25 cellular contexts compared by ENCODE assay signal in the genomic region with DNA sequence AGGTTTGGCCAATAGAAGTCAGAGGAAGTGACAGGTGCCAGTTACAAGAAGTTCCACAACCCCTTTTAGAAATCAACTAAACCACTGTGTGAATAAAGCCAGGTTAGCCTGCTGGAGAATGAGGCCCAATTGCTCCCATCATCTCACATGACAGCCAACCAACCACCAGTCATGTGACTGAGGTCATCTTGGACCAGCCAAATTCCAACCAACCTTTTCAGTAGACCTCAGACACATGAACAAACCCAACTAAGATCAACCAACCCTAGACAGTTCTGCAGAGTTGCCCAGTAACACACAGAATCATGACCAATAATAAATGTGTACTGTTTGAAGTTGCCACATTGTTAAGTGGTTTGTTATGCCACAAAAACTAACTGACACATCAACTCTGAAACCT. TPM values are rescaled to one million over a fixed set of nuclear protein-coding genes. Genes with fewer than 3 reads are reported as not detected.
DNase-seq lines count a peak whose midpoint lies in the region; ATAC-seq, FAIRE-seq and TF ChIP-seq lines count a peak whose summit lies in the region.
"Had no signal": no experiment of that assay in that cellular context is flagged by ENCODE, and none has a peak within 500 bp of the region (broad histone marks: within the 10 kb centered on the region; RNA-seq: fewer than 3 reads in every experiment).

No MANE protein-coding gene starts in this region.

- intact Hi-C loops in prostate gland (cut with DNase I), result no loop called here

- H3K36me3 ChIP-seq in prostate gland, result no peaks in the 10 kb centered on the region
- H3K36me3 ChIP-seq: brain microvascular endothelial cell, upper lobe of right lung had no signal

- no peaks in the 10 kb centered on the region for H3K27me3 Mint-ChIP-seq in T-cell
- no peaks in the 10 kb centered on the region for H3K27me3 Mint-ChIP-seq in activated naive CD8-positive, alpha-beta T cell treated with anti-CD3 and anti-CD28 coated beads, Interleukin-2, amount 50 U/mL, for 24 hours
- H3K27me3 Mint-ChIP-seq in stimulated activated naive CD8-positive, alpha-beta T cell treated with anti-CD3 and anti-CD28 coated beads, Interleukin-15, Interleukin-2, amounts not matched to agents 100 ng/mL and 50 ng/mL, for 24 hours, result no peaks in the 10 kb centered on the region
- H3K27me3 Mint-ChIP-seq in WTC11 (ENCODE audit: low read depth), result no peaks in the 10 kb centered on the region
- H3K27me3 Mint-ChIP-seq: activated B cell treated with CpG ODN at 0.5 μM for 24 hours had no signal

- peak overlapping the region in 1 of 3 donors; percentile 53 for H3K4me3 Mint-ChIP-seq in T-cell
- no peak overlapping the region for H3K4me3 Mint-ChIP-seq in activated naive CD8-positive, alpha-beta T cell treated with anti-CD3 and anti-CD28 coated beads, Interleukin-2, amount 50 U/mL, for 24 hours
- no peak overlapping the region for H3K4me3 Mint-ChIP-seq in stimulated activated naive CD8-positive, alpha-beta T cell treated with anti-CD3 and anti-CD28 coated beads, Interleukin-15, Interleukin-2, amounts not matched to agents 100 ng/mL and 50 ng/mL, for 24 hours
- no peak overlapping the region for H3K4me3 Mint-ChIP-seq in WTC11
- H3K4me3 Mint-ChIP-seq: activated B cell treated with CpG ODN at 0.5 μM for 24 hours, endodermal cell, nephron progenitor cell had no signal

- H3K4me3 ChIP-seq in prostate gland, result no peak overlapping the region
- H3K4me3 ChIP-seq: upper lobe of right lung had no signal

- H3K4me1 Mint-ChIP-seq in T-cell, result peaks cover 24 to 44% (median 36%) of the 10 kb centered on the region in 3 donors
- H3K4me1 Mint-ChIP-seq in activated naive CD8-positive, alpha-beta T cell treated with anti-CD3 and anti-CD28 coated beads, Interleukin-2, amount 50 U/mL, for 24 hours, result peaks cover 27% of the 10 kb centered on the region
- peaks cover 26% of the 10 kb centered on the region for H3K4me1 Mint-ChIP-seq in stimulated activated naive CD8-positive, alpha-beta T cell treated with anti-CD3 and anti-CD28 coated beads, Interleukin-15, Interleukin-2, amounts not matched to agents 100 ng/mL and 50 ng/mL, for 24 hours (ENCODE audit: low read depth)
- peaks cover 8% of the 10 kb centered on the region for H3K4me1 Mint-ChIP-seq in WTC11
- H3K4me1 Mint-ChIP-seq: endodermal cell had no signal

- H3K9me3 Mint-ChIP-seq in T-cell, result peaks cover 0 to 10% (median 6%) of the 10 kb centered on the region in 3 donors
- peaks cover 15% of the 10 kb centered on the region for H3K9me3 Mint-ChIP-seq in activated naive CD8-positive, alpha-beta T cell treated with anti-CD3 and anti-CD28 coated beads, Interleukin-2, amount 50 U/mL, for 24 hours
- H3K9me3 Mint-ChIP-seq in stimulated activated naive CD8-positive, alpha-beta T cell treated with anti-CD3 and anti-CD28 coated beads, Interleukin-15, Interleukin-2, amounts not matched to agents 100 ng/mL and 50 ng/mL, for 24 hours, result peaks cover 5% of the 10 kb centered on the region
- 0 out of 2 replicates have a peak, but pooled peaks cover 4% of the 10 kb centered on the region for H3K9me3 Mint-ChIP-seq in WTC11
- H3K9me3 Mint-ChIP-seq: activated B cell treated with CpG ODN at 0.5 μM for 24 hours, endodermal cell, nephron progenitor cell had no signal

- no peak for TF ChIP-seq POLR2A in prostate gland (IDR thresholded peaks at IDR 0.05)

- H3K9me3 ChIP-seq in prostate gland, result no peaks in the 10 kb centered on the region
- H3K9me3 ChIP-seq: Caco-2, upper lobe of right lung had no signal

- CTCF ChIA-PET in T-cell (lab: Charles Lee), result interaction anchor here in 1 of 2 donors (0.8 kb wide), 1 partner anchor 18 kb away, joined by 5 read pairs; no protein-coding TSS in a partner anchor
- CTCF ChIA-PET in WTC11 (lab: Charles Lee), result no interaction called here

- no peaks in the 10 kb centered on the region for H3K27me3 ChIP-seq in prostate gland (replicated peaks; ENCODE audit: insufficient read depth)
- H3K27me3 ChIP-seq: brain microvascular endothelial cell, upper lobe of right lung had no signal

- no peaks in the 10 kb centered on the region for H3K36me3 Mint-ChIP-seq in T-cell
- H3K36me3 Mint-ChIP-seq in activated naive CD8-positive, alpha-beta T cell treated with anti-CD3 and anti-CD28 coated beads, Interleukin-2, amount 50 U/mL, for 24 hours (ENCODE audit: low read depth), result no peaks in the 10 kb centered on the region
- no peaks in the 10 kb centered on the region for H3K36me3 Mint-ChIP-seq in stimulated activated naive CD8-positive, alpha-beta T cell treated with anti-CD3 and anti-CD28 coated beads, Interleukin-15, Interleukin-2, amounts not matched to agents 100 ng/mL and 50 ng/mL, for 24 hours (ENCODE audit: low read depth)
- H3K36me3 Mint-ChIP-seq in WTC11, result no peaks in the 10 kb centered on the region

- ATAC-seq in T-cell (replicated peaks in 1 of 4), result peak in 2 of 4 experiments; percentile 13 to 57
- ATAC-seq in activated naive CD8-positive, alpha-beta T cell treated with anti-CD3 and anti-CD28 coated beads, Interleukin-2, amount 50 U/mL, for 24 hours, result peak; percentile 80
- no peak for ATAC-seq in WTC11
- ATAC-seq: left lobe of liver, upper lobe of right lung had no signal

- TF ChIP-seq CTCF in prostate gland (IDR thresholded peaks at IDR 0.05) (no peak), WTC11 (IDR thresholded peaks at IDR 0.05) (no peak)

- no peaks in the 10 kb centered on the region for H3K4me1 ChIP-seq in prostate gland (replicated peaks)
- H3K4me1 ChIP-seq: Caco-2, upper lobe of right lung had no signal

- POLR2A ChIA-PET in T-cell (lab: Charles Lee), result interaction anchor here in 1 of 2 donors (0.8 kb wide), 1 partner anchor 1275 kb away, joined by 4 read pairs; no protein-coding TSS in a partner anchor
- POLR2A ChIA-PET in WTC11 (lab: Charles Lee), result no interaction called here

- no peak for FAIRE-seq in HTR-8/SVneo (lab: Jason Lieb, UNC)
- FAIRE-seq: colon had no signal

- DNase-seq in stimulated activated CD4-positive, alpha-beta T cell treated with anti-CD3 and anti-CD28 coated beads, Interleukin-1b, Interleukin-23, amount 100 ng/mL, for 48 hours, result peak; percentile 15
- no peak for DNase-seq in stimulated activated CD4-positive, alpha-beta T cell treated with anti-CD3 and anti-CD28 coated beads, Interleukin-4, amount 100 ng/mL, for 24 hours
- no peak for DNase-seq in T-cell
- DNase-seq in activated naive CD8-positive, alpha-beta T cell treated with anti-CD3 and anti-CD28 coated beads, Interleukin-2, amount 50 U/mL, for 24 hours, result peak; percentile 11
- no peak for DNase-seq in HTR-8/SVneo (ENCODE audit: insufficient read length, low spot score)
- DNase-seq in prostate gland (ENCODE audit: low spot score), result no peak
- DNase-seq in WTC11 (ENCODE audit: low spot score), result no peak
- DNase-seq: activated B cell treated with CpG ODN at 0.5 μM for 24 hours, brain microvascular endothelial cell, Caco-2, endodermal cell, GOT3, KG1, NCI-H1092, NCI-H1930, NCI-H226, nephron progenitor cell, posterior cingulate gyrus, upper lobe of right lung had no signal

- H3K27ac Mint-ChIP-seq in T-cell (peak overlapping the region; percentile 79 to 84), WTC11 (no peak overlapping the region)
- H3K27ac Mint-ChIP-seq in activated naive CD8-positive, alpha-beta T cell treated with anti-CD3 and anti-CD28 coated beads, Interleukin-2, amount 50 U/mL, for 24 hours, result peak overlapping the region; percentile 60
- peak overlapping the region; percentile 77 for H3K27ac Mint-ChIP-seq in stimulated activated naive CD8-positive, alpha-beta T cell treated with anti-CD3 and anti-CD28 coated beads, Interleukin-15, Interleukin-2, amounts not matched to agents 100 ng/mL and 50 ng/mL, for 24 hours
- H3K27ac Mint-ChIP-seq: endodermal cell, nephron progenitor cell had no signal

- H3K27ac ChIP-seq in prostate gland, result no peak overlapping the region
- H3K27ac ChIP-seq: brain microvascular endothelial cell, upper lobe of right lung had no signal

TF ChIP-seq in WTC11, 78 proteins besides CTCF, POLR2A, EP300 and RAD21:
- no peak for TF ChIP-seq NFATC4 (CRISPR knock-in tag; IDR thresholded peaks at IDR 0.05)
- TF ChIP-seq MXD4 (CRISPR knock-in tag; IDR thresholded peaks at IDR 0.05; ENCODE audit: borderline replicate concordance), result no peak
- TF ChIP-seq ZNF219 (CRISPR knock-in tag; IDR thresholded peaks at IDR 0.05; ENCODE audit: borderline replicate concordance), result no peak
- no peak for TF ChIP-seq RELA (CRISPR knock-in tag; IDR thresholded peaks at IDR 0.05; ENCODE audit: borderline replicate concordance)

RNA-seq across cellular contexts. Expression of a gene that starts 44.6 kb away (rescaled TPM):
- total RNA-seq in T-cell (not detected), prostate gland (not detected), WTC11 (2021) (not detected in 3 replicates)
- total RNA-seq: activated B cell treated with CpG ODN at 0.5 μM for 24 hours; Daoy; endodermal cell; left lobe of liver; mesenteric fat pad; T-helper 2 cell treated with Interferon-gamma antibody and Interleukin-4, amounts not matched to agents 100 ng/mL and 5 ng/mL, for 36 hours had no signal

Comparison
In these comparisons a context has a peak if more than half of its experiments do, and no peak if none do; other contexts are left out.
1. DNase-seq: peak in stimulated activated CD4-positive, alpha-beta T cell treated with anti-CD3 and anti-CD28 coated beads, Interleukin-1b, Interleukin-23, amount 100 ng/mL, for 48 hours (single experiment) and activated naive CD8-positive, alpha-beta T cell treated with anti-CD3 and anti-CD28 coated beads, Interleukin-2, amount 50 U/mL, for 24 hours (single experiment); none in stimulated activated CD4-positive, alpha-beta T cell treated with anti-CD3 and anti-CD28 coated beads, Interleukin-4, amount 100 ng/mL, for 24 hours (single experiment), T-cell (0 of 34), HTR-8/SVneo (single experiment), prostate gland (single experiment) and WTC11 (single experiment).